8 cellular contexts compared by ENCODE assay signal in the genomic region with DNA sequence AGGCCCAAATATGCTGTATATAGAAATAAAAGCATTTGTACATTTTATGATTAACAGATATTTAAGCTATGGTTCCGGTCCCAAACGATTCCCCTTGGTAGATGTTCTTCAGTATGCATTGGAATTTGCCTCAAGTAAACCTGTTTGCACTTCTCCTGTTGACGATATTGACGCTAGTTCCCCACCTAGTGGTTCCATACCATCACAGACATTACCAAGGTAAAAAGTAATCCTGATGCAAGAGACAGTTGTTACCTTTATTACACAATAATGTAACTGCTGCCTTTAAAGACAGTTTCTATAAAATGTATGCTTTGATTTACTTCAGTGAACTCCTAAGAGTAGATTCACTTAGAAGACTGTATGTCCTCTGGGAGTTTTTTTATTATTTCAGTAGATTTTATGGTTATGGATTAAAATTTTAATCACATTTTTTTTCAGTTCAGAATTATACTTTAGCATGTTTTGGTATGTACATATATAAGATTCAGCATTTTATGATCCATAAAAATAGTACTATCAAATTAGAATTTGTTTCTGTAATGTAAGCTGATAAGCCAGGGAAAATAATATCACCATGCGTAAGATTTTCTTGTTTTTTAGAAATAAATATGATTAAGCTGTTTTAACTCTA.
A peak's percentile ranks its signal among the peaks of the same experiment; 100 is the strongest.
DNase-seq lines count a peak whose midpoint lies in the region; ATAC-seq and TF ChIP-seq lines count a peak whose summit lies in the region.

No MANE protein-coding gene starts in this region.

- in situ Hi-C loops in transverse colon (cut with MboI; ENCODE audit: low pct_ligation_motif_present in 1 of 4, low pct_unique_long_range_greater_than_20kb in 1 of 4, low sequenced_read_pairs in 3 of 4) = no loop called here

- TF ChIP-seq POLR2A in transverse colon (IDR thresholded peaks at IDR 0.05) = no peak

- no peaks in the 10 kb centered on the region for H3K27me3 Mint-ChIP-seq in activated T-cell treated with anti-CD3 and anti-CD28 coated beads, Interleukin-2, amount 50 U/mL, for 72 hours (ENCODE audit: low read depth)
- H3K27me3 Mint-ChIP-seq in activated T-cell treated with anti-CD3 and anti-CD28 coated beads, Interleukin-2, amount 50 U/mL, for 24 hours = no peaks in the 10 kb centered on the region

- H3K4me1 Mint-ChIP-seq in activated T-cell treated with anti-CD3 and anti-CD28 coated beads, Interleukin-2, amount 50 U/mL, for 72 hours (ENCODE audit: low read depth) = peaks cover 21% of the 10 kb centered on the region
- H3K4me1 Mint-ChIP-seq in activated T-cell treated with anti-CD3 and anti-CD28 coated beads, Interleukin-2, amount 50 U/mL, for 24 hours (ENCODE audit: low read depth) = peaks cover 35% of the 10 kb centered on the region

- H3K36me3 ChIP-seq in transverse colon = peaks cover 0 to 12% (median 5%) of the 10 kb centered on the region in 4 donors

- peak; percentile 50 to 63 (median 53) for TF ChIP-seq CTCF in transverse colon (IDR thresholded peaks at IDR 0.05)

- H3K9me3 Mint-ChIP-seq in activated T-cell treated with anti-CD3 and anti-CD28 coated beads, Interleukin-2, amount 50 U/mL, for 72 hours = no peaks in the 10 kb centered on the region
- no peaks in the 10 kb centered on the region for H3K9me3 Mint-ChIP-seq in activated T-cell treated with anti-CD3 and anti-CD28 coated beads, Interleukin-2, amount 50 U/mL, for 24 hours

- no peak for TF ChIP-seq EP300 in transverse colon (IDR thresholded peaks at IDR 0.05; ENCODE audit: low read depth)

- intact Hi-C loops in transverse colon (cut with DNase I; ENCODE audit: low total_unique reads) = no loop called here

- no peak overlapping the region for H3K27ac ChIP-seq in transverse colon

- DNase-seq in activated T-cell treated with anti-CD3 and anti-CD28 coated beads, Interleukin-2, amount 50 U/mL, for 72 hours = peak; percentile 16 to 19
- no peak for DNase-seq in activated T-cell treated with anti-CD3 and anti-CD28 coated beads, Interleukin-2, amount 50 U/mL, for 24 hours
- DNase-seq in NCI-H1048 (lab: John Stamatoyannopoulos, UW) (peak; percentile 13), astrocyte of the hippocampus (ENCODE audit: low read depth, low spot score) (peak; percentile 54), inferior parietal cortex (ENCODE audit: extremely low spot score) (peak; percentile 55), transverse colon (peak; percentile 26)
- no peak for DNase-seq in activated T-cell treated with anti-CD3 and anti-CD28 coated beads, Interleukin-2, amount 50 U/mL, for 1 hour

- peaks cover 0 to 17% (median 3%) of the 10 kb centered on the region in 4 donors for H3K4me1 ChIP-seq in transverse colon

- H3K4me3 Mint-ChIP-seq in activated T-cell treated with anti-CD3 and anti-CD28 coated beads, Interleukin-2, amount 50 U/mL, for 72 hours = no peak overlapping the region
- no peak overlapping the region for H3K4me3 Mint-ChIP-seq in activated T-cell treated with anti-CD3 and anti-CD28 coated beads, Interleukin-2, amount 50 U/mL, for 24 hours

- H3K4me3 ChIP-seq in transverse colon = no peak overlapping the region

- ATAC-seq in activated T-cell treated with anti-CD3 and anti-CD28 coated beads, Interleukin-2, amount 50 U/mL, for 72 hours (replicated peaks in 1 of 2) = peak; percentile 43 to 49
- ATAC-seq in GM21619 (IDR thresholded peaks at IDR 0.05; ENCODE audit: unreplicated experiment) = peak; percentile 70

- peaks cover 1 to 8% of the 10 kb centered on the region in 2 donors for H3K36me3 Mint-ChIP-seq in activated T-cell treated with anti-CD3 and anti-CD28 coated beads, Interleukin-2, amount 50 U/mL, for 72 hours (ENCODE audit: insufficient read depth in 2 of 2)
- H3K36me3 Mint-ChIP-seq in activated T-cell treated with anti-CD3 and anti-CD28 coated beads, Interleukin-2, amount 50 U/mL, for 24 hours (ENCODE audit: low read depth) = peaks cover 69% of the 10 kb centered on the region

- no peak overlapping the region for H3K27ac Mint-ChIP-seq in activated T-cell treated with anti-CD3 and anti-CD28 coated beads, Interleukin-2, amount 50 U/mL, for 72 hours
- H3K27ac Mint-ChIP-seq in activated T-cell treated with anti-CD3 and anti-CD28 coated beads, Interleukin-2, amount 50 U/mL, for 24 hours = no peak overlapping the region

- 45 to 53% methylated on average over 5 of the region's 5 CpGs for WGBS in transverse colon (ENCODE audit: low coverage in 1 of 2), 2 donors

- H3K27me3 ChIP-seq in transverse colon = no peaks in the 10 kb centered on the region

- no peaks in the 10 kb centered on the region for H3K9me3 ChIP-seq in transverse colon

Comparison
In these comparisons a context has a peak if more than half of its experiments do, and no peak if none do; other contexts are left out.
1. DNase-seq: peak in activated T-cell treated with anti-CD3 and anti-CD28 coated beads, Interleukin-2, amount 50 U/mL, for 72 hours (2 of 2), NCI-H1048 (single experiment), astrocyte of the hippocampus (single experiment), inferior parietal cortex (single experiment) and transverse colon (single experiment); none in activated T-cell treated with anti-CD3 and anti-CD28 coated beads, Interleukin-2, amount 50 U/mL, for 24 hours (single experiment) and activated T-cell treated with anti-CD3 and anti-CD28 coated beads, Interleukin-2, amount 50 U/mL, for 1 hour (single experiment).